8 cellular contexts compared by ENCODE assay signal in the genomic region with DNA sequence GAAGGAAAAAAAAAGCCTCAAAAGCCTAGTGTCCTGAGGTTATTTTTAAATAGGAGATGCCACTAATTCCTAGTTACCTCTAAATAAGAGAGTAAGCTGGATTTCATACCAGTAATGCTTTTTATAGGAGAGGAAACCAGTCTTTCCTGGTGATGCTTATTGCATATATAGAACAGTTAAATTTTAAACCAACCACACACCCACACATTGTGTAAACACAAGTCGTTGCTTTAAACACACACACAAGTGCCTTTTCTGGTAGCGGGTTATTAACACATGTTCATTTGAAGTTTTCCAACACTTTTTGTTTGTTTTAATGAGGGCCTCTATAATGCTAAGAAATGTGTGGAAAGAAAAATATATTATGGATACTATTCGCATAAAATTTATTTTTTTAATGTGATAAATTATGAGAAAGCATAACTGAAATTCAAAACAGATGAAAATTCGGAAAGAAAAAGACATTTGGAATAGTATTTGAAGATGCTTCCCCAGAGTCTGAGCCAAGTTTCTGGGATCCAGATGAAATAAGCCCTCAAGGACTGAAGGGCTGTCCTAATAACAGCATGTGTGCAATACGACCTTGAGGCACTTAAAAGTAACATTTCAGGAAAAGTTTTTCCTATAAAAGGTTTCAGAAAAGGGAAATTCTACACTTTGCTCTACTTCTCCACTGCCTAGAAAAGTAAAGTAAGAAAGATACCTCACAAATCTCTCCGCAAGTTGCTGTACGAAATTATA. TPM values are rescaled to one million over a fixed set of nuclear protein-coding genes. Genes with fewer than 3 reads are reported as not detected.
DNase-seq lines count a peak whose midpoint lies in the region; ATAC-seq, FAIRE-seq and TF ChIP-seq lines count a peak whose summit lies in the region.

No MANE protein-coding gene starts in this region.

- H3K36me3 ChIP-seq in astrocyte (ENCODE audit: insufficient read depth, low read length) (peaks cover 7% of the 10 kb centered on the region), HepG2 (replicated peaks in 1 of 2; ENCODE audit: control insufficient read depth in 1 of 2, insufficient read depth in 2 of 2, low read length in 2 of 2) (no peaks in the 10 kb centered on the region; a peak in 1 of 5 replicates), tibial nerve (peaks cover 0 to 34% (median 0%) of the 10 kb centered on the region in 3 donors), MM.1S (replicated peaks; ENCODE audit: insufficient read depth, low read length) (no peaks in the 10 kb centered on the region)

- H3K27ac Mint-ChIP-seq in astrocyte (ENCODE audit: unreplicated experiment), result peak overlapping the region; percentile 77

- H2AFZ ChIP-seq in astrocyte (ENCODE audit: low read depth, low read length) (no peak overlapping the region), HepG2 (ENCODE audit: low read length) (no peak overlapping the region), MM.1S (ENCODE audit: low read length) (no peak overlapping the region)

- H3K9me3 Mint-ChIP-seq in activated T-cell treated with anti-CD3 and anti-CD28 coated beads, Interleukin-2, amount 50 U/mL, for 4 hours, result no peaks in the 10 kb centered on the region
- H3K9me3 Mint-ChIP-seq in astrocyte (ENCODE audit: unreplicated experiment), result peaks cover 1% of the 10 kb centered on the region

- H3K27ac ChIP-seq in astrocyte (ENCODE audit: low read depth, low read length) (peak overlapping the region; percentile 86), HepG2 (ENCODE audit: extremely low read length, insufficient read depth, low read length) (no peak overlapping the region), tibial nerve (peak overlapping the region in 3 of 4 donors; percentile 91 to 97 (median 95)), MM.1S (ENCODE audit: low read length) (no peak overlapping the region)

- H3K4me1 Mint-ChIP-seq in activated T-cell treated with anti-CD3 and anti-CD28 coated beads, Interleukin-2, amount 50 U/mL, for 4 hours (ENCODE audit: low read depth), result peaks cover 77% of the 10 kb centered on the region
- peaks cover 16% of the 10 kb centered on the region for H3K4me1 Mint-ChIP-seq in astrocyte (ENCODE audit: low read depth, unreplicated experiment)

- peaks cover 22% of the 10 kb centered on the region for H3K36me3 Mint-ChIP-seq in activated T-cell treated with anti-CD3 and anti-CD28 coated beads, Interleukin-2, amount 50 U/mL, for 4 hours (ENCODE audit: insufficient read depth)
- H3K36me3 Mint-ChIP-seq in astrocyte (ENCODE audit: low read depth, unreplicated experiment), result peaks cover 4% of the 10 kb centered on the region

- CTCF ChIA-PET in HepG2 (lab: Yijun Ruan, JAX; ENCODE audit: low intra/inter-chr PET ratio, low total read pairs), result no interaction called here

- H3K27me3 ChIP-seq in astrocyte (ENCODE audit: insufficient read depth, low read length) (no peaks in the 10 kb centered on the region), HepG2 (ENCODE audit: control insufficient read depth in 1 of 2, insufficient read depth in 2 of 2, low read length in 2 of 2) (no peaks in the 10 kb centered on the region), tibial nerve (no peaks in the 10 kb centered on the region), MM.1S (replicated peaks; ENCODE audit: insufficient read depth, low read length) (no peaks in the 10 kb centered on the region)

- H3K4me1 ChIP-seq in astrocyte (ENCODE audit: insufficient read depth, low read length) (peaks cover 20% of the 10 kb centered on the region), HepG2 (ENCODE audit: insufficient read depth, low read length) (peaks cover 33% of the 10 kb centered on the region), tibial nerve (peaks cover 0 to 51% (median 18%) of the 10 kb centered on the region in 4 donors), MM.1S (ENCODE audit: low read length) (0 out of 2 replicates have a peak, but pooled peaks cover 2% of the 10 kb centered on the region)

- no peaks in the 10 kb centered on the region for H3F3A ChIP-seq in MM.1S (ENCODE audit: insufficient read depth, low read length)

- peaks cover 26% of the 10 kb centered on the region for H4K20me1 ChIP-seq in astrocyte (ENCODE audit: insufficient read depth, low read length)
- no peaks in the 10 kb centered on the region for H4K20me1 ChIP-seq in HepG2 (ENCODE audit: insufficient read depth, low read length)
- H4K20me1 ChIP-seq in MM.1S (ENCODE audit: insufficient read depth, low read length), result no peaks in the 10 kb centered on the region

- no peak for TF ChIP-seq POLR2A in HepG2 (IDR thresholded peaks at IDR 0.05; ENCODE audit: insufficient read depth in 1 of 2, low read depth in 2 of 2, low read length in 2 of 2)
- no peak for TF ChIP-seq POLR2A in tibial nerve (IDR thresholded peaks at IDR 0.05)

- peak overlapping the region; percentile 92 for H3K4me2 ChIP-seq in astrocyte (ENCODE audit: low read length)
- peak overlapping the region; percentile 76 for H3K4me2 ChIP-seq in HepG2 (ENCODE audit: low read depth, low read length)
- H3K4me2 ChIP-seq in MM.1S (ENCODE audit: low read depth, low read length), result no peak overlapping the region

- TF ChIP-seq CTCF in astrocyte (IDR thresholded peaks at IDR 0.05; ENCODE audit: insufficient read depth, low read depth, low read length) (no peak), HepG2 (CRISPR knock-in tag; IDR thresholded peaks at IDR 0.05) (no peak), tibial nerve (IDR thresholded peaks at IDR 0.05) (no peak), MM.1S (IDR thresholded peaks at IDR 0.05; ENCODE audit: low read length) (no peak)

- H3K9me3 ChIP-seq in astrocyte (ENCODE audit: insufficient read depth, low read depth, low read length), result no peaks in the 10 kb centered on the region
- H3K9me3 ChIP-seq in HepG2 (ENCODE audit: low read length), result no peaks in the 10 kb centered on the region
- no peaks in the 10 kb centered on the region for H3K9me3 ChIP-seq in tibial nerve
- H3K9me3 ChIP-seq in MM.1S (replicated peaks; ENCODE audit: insufficient read depth, low read length), result no peaks in the 10 kb centered on the region

- no peaks in the 10 kb centered on the region for H3K27me3 Mint-ChIP-seq in activated T-cell treated with anti-CD3 and anti-CD28 coated beads, Interleukin-2, amount 50 U/mL, for 4 hours (ENCODE audit: low read depth)
- H3K27me3 Mint-ChIP-seq in astrocyte (ENCODE audit: low read depth, unreplicated experiment), result no peaks in the 10 kb centered on the region

- BruUV-seq in HepG2 (replicated peaks; lab: Mats Ljungman, UMichigan), result TSS peak; percentile 45

- peaks cover 55% of the 10 kb centered on the region for H3K79me2 ChIP-seq in astrocyte (ENCODE audit: insufficient read depth, low read length)
- H3K79me2 ChIP-seq in HepG2 (ENCODE audit: insufficient read depth, low read length), result no peaks in the 10 kb centered on the region
- no peaks in the 10 kb centered on the region for H3K79me2 ChIP-seq in MM.1S (ENCODE audit: low read length)

- POLR2A ChIA-PET in HepG2 (lab: Yijun Ruan, JAX), result interaction anchor here (2.4 kb wide), 1 partner anchor 9 kb away, joined by 5 read pairs; no protein-coding TSS in a partner anchor

- in situ Hi-C loops in HepG2 (cut with HindIII; ENCODE audit: extremely low pct_ligation_motif_present, low pct_unique_long_range_greater_than_20kb), result loop anchor here (10.0 kb wide), 1 partner anchor 156 kb away; no protein-coding TSS in a partner anchor

- FAIRE-seq in astrocyte (lab: Jason Lieb, UNC) (no peak), HepG2 (lab: Jason Lieb, UNC) (peak; percentile 59)

- H3K4me3 Mint-ChIP-seq in activated T-cell treated with anti-CD3 and anti-CD28 coated beads, Interleukin-2, amount 50 U/mL, for 4 hours, result peak overlapping the region; percentile 93
- peak overlapping the region; percentile 98 for H3K4me3 Mint-ChIP-seq in astrocyte (ENCODE audit: unreplicated experiment)

- intact Hi-C loops in HepG2 (cut with micrococcal nuclease; ENCODE audit: unreplicated experiment) (loop anchor here (1.0 to 2.0 kb wide), 2 partner anchors 9 to 36 kb away; no protein-coding TSS in a partner anchor), sciatic nerve (cut with DNase I) (no loop called here)

- H3K9ac ChIP-seq in astrocyte (ENCODE audit: low read length), result peak overlapping the region; percentile 93
- H3K9ac ChIP-seq in HepG2 (ENCODE audit: insufficient read depth, low read depth, low read length), result peak overlapping the region; percentile 71; the same call in 1 of the 2 replicates
- no peak overlapping the region for H3K9ac ChIP-seq in MM.1S (ENCODE audit: low read length)

- H3K9me2 ChIP-seq in MM.1S (replicated peaks; ENCODE audit: insufficient read depth, low read length), result no peaks in the 10 kb centered on the region

- WGBS in HepG2 (ENCODE audit: low lambda C conversion rate), result 12% methylated on average over 7 of the region's 7 CpGs
- WGBS in tibial nerve, 2 donors, result 36 to 41% methylated on average over 7 of the region's 7 CpGs

- DNase-seq in activated T-cell treated with anti-CD3 and anti-CD28 coated beads, Interleukin-2, amount 50 U/mL, for 4 hours, result no peak
- DNase-seq in activated T-cell treated with anti-CD3 and anti-CD28 coated beads for 4 hours (no peak), astrocyte (ENCODE audit: low read depth) (peak; percentile 43), HepG2 (ENCODE audit: low spot score) (peak; percentile 34), tibial nerve (ENCODE audit: low spot score in 2 of 2) (no peak), sciatic nerve (ENCODE audit: low spot score) (no peak), MM.1S (no peak)

- TF ChIP-seq EP300 in HepG2 (IDR thresholded peaks at IDR 0.05; ENCODE audit: low read depth in 2 of 2, low read length in 2 of 2) (0 out of 4 replicates have a peak, but pooled peaks of 1 of the 2 experiments have one; percentile 29), HepG2 (CRISPR knock-in tag; IDR thresholded peaks at IDR 0.05; ENCODE audit: borderline replicate concordance) (no peak), tibial nerve (IDR thresholded peaks at IDR 0.05) (no peak)

- no peak for TF ChIP-seq RAD21 in HepG2 (CRISPR knock-in tag; IDR thresholded peaks at IDR 0.05)

- ATAC-seq in activated T-cell treated with anti-CD3 and anti-CD28 coated beads, Interleukin-2, amount 50 U/mL, for 4 hours, result no peak
- ATAC-seq in HepG2 (no peak), sciatic nerve (no peak), HG03135 (IDR thresholded peaks at IDR 0.05; ENCODE audit: unreplicated experiment) (no peak)

- H3K4me3 ChIP-seq in astrocyte (ENCODE audit: insufficient read depth, low read depth, low read length), result peak overlapping the region; percentile 96
- H3K4me3 ChIP-seq in HepG2 (replicated peaks in 1 of 3; ENCODE audit: insufficient read depth in 1 of 3, low read depth in 2 of 3, low read length in 3 of 3), result peak overlapping the region; percentile 85 to 90 (median 90); a peak in 5 of 6 replicates
- H3K4me3 ChIP-seq in tibial nerve, result peak overlapping the region; percentile 78 to 99 (median 91)
- H3K4me3 ChIP-seq in MM.1S (ENCODE audit: low read length), result no peak overlapping the region

RNA-seq across cellular contexts. Expression of a gene that starts 2.0 kb away (rescaled TPM):
- total RNA-seq in activated T-cell treated with anti-CD3 and anti-CD28 coated beads, Interleukin-2, amount 50 U/mL, for 4 hours, result 10 to 100 TPM in 1 of 3 donors, 1 to 10 TPM in 2; 6.1 to 12.9 (median 8.1) TPM
- total RNA-seq in astrocyte (29.8 and 34.7 TPM in 2 replicates), HepG2 (2016; rRNA removed; fragmentation: Illumina TruSeq; extraction: Trizol) (8.4 and 14.5 TPM in 2 replicates), tibial nerve (100 to 1,000 TPM in 3 of 4 donors, 10 to 100 TPM in 1; 69.6 to 139 (median 118) TPM), sciatic nerve (94.4 TPM)
- total RNA-seq in HepG2 (2016; cell fraction: cytosol; rRNA removed; fragmentation: Illumina TruSeq; extraction: Trizol; ENCODE audit: low read depth), result 0.62 and 1.0 TPM in 2 replicates
- total RNA-seq in HepG2 (2016; cell fraction: insoluble cytoplasmic fraction; rRNA removed; fragmentation: Illumina TruSeq; extraction: Trizol), result 7.1 and 13.3 TPM in 2 replicates
- total RNA-seq in HepG2 (2016; cell fraction: membrane; rRNA removed; fragmentation: Illumina TruSeq; extraction: Trizol), result 2.1 and 3.1 TPM in 2 replicates
- total RNA-seq in HepG2 (2016; cell fraction: nucleus; rRNA removed; fragmentation: Illumina TruSeq; extraction: Trizol), result 18.8 and 20.1 TPM in 2 replicates
- polyA plus RNA-seq in HepG2 (2011; rRNA removed), result 4.6 and 4.8 TPM in 2 replicates
- polyA plus RNA-seq in HepG2 (2011; cell fraction: cytosol; rRNA removed), result 1.8 and 3.7 TPM in 2 replicates
- polyA plus RNA-seq in HepG2 (2011; cell fraction: nucleus; rRNA removed), result 1.8 and 2.6 TPM in 2 replicates
- 4.9 and 8.5 TPM in 2 replicates for polyA plus RNA-seq in HepG2 (2012)
- 0.26 and 0.31 TPM in 2 replicates for polyA plus RNA-seq in HepG2 (2016; cell fraction: cytosol; fragmentation: Illumina TruSeq; extraction: Trizol; ENCODE audit: low read depth)
- 4.9 and 5.3 TPM in 2 replicates for polyA plus RNA-seq in HepG2 (2016; cell fraction: insoluble cytoplasmic fraction; fragmentation: Illumina TruSeq; extraction: Trizol; ENCODE audit: low read depth)
- polyA plus RNA-seq in HepG2 (2016; cell fraction: membrane; fragmentation: Illumina TruSeq; extraction: Trizol; ENCODE audit: low read depth), result 0.70 and 1.4 TPM in 2 replicates
- polyA plus RNA-seq in HepG2 (2016; cell fraction: nucleus; fragmentation: Illumina TruSeq; extraction: Trizol; ENCODE audit: insufficient read depth, low read depth), result 11.4 and 13.9 TPM in 2 replicates
- polyA minus RNA-seq in HepG2 (2011; rRNA and poly(A)+ RNA removed; ENCODE audit: low replicate concordance), result 4.2 TPM in 1 of 2 replicates, not detected in the other
- 6.0 and 10.0 TPM in 2 replicates for polyA minus RNA-seq in HepG2 (2011; cell fraction: cytosol; rRNA and poly(A)+ RNA removed)
- polyA minus RNA-seq in HepG2 (2011; cell fraction: nucleus; rRNA and poly(A)+ RNA removed), result 21.8 and 32.9 TPM in 2 replicates

Comparison
In these comparisons a context has a peak if more than half of its experiments do, and no peak if none do; other contexts are left out.
1. DNase-seq: peak in astrocyte (single experiment) and HepG2 (single experiment); none in activated T-cell treated with anti-CD3 and anti-CD28 coated beads, Interleukin-2, amount 50 U/mL, for 4 hours (single experiment), activated T-cell treated with anti-CD3 and anti-CD28 coated beads for 4 hours (single experiment), tibial nerve (0 of 2), sciatic nerve (single experiment) and MM.1S (single experiment).
2. H3K27ac ChIP-seq: peak in astrocyte (single experiment) and tibial nerve (3 of 4); none in HepG2 (single experiment) and MM.1S (single experiment).